Comparison of ENCODE assay signal across 14 cellular contexts in genomic region chr3:129211345-129211744, GRCh38. TPM values are rescaled to one million over a fixed set of nuclear protein-coding genes. Genes with fewer than 3 reads are reported as not detected.
DNase-seq lines count a peak whose midpoint lies in the region; ATAC-seq and TF ChIP-seq lines count a peak whose summit lies in the region.
"Had no signal": no experiment of that assay in that cellular context is flagged by ENCODE, and none has a peak within 500 bp of the region (broad histone marks: within the 10 kb centered on the region; RNA-seq: fewer than 3 reads in every experiment).

No MANE protein-coding gene starts in this region.

- CTCF ChIA-PET in MCF 10A (lab: Yijun Ruan, JAX): interaction anchor here (1.0 to 1.9 kb wide), 2 partner anchors 26 to 35 kb away, joined by 4 to 8 read pairs; no protein-coding TSS in a partner anchor

- H3K27ac ChIP-seq in breast epithelium (peak overlapping the region in 1 of 2 donors; percentile 25), parathyroid adenoma (no peak overlapping the region)

- no peaks in the 10 kb centered on the region for H3K9me3 ChIP-seq in breast epithelium
- no peaks in the 10 kb centered on the region for H3K9me3 ChIP-seq in parathyroid adenoma (ENCODE audit: control insufficient read depth, low read length)

- intact Hi-C loops in MCF 10A (cut with micrococcal nuclease) (loop anchor here (1.0 kb wide), 1 partner anchor 27 kb away; no protein-coding TSS in a partner anchor), breast epithelium (cut with DNase I; ENCODE audit: low total_unique reads) (no loop called here)

- POLR2A ChIA-PET in MCF 10A (lab: Yijun Ruan, JAX): interaction anchor here (0.8 to 4.0 kb wide), 16 partner anchors 10 to 105 kb away, joined by 3 to 65 read pairs (median 7); partner anchors contain the start of genes CNBP and COPG1

- H3K4me2 ChIP-seq in parathyroid adenoma (ENCODE audit: low read length): no peak overlapping the region

- no peak overlapping the region for H3K9ac ChIP-seq in parathyroid adenoma

- TF ChIP-seq CTCF in MCF 10A (IDR thresholded peaks at IDR 0.05; ENCODE audit: unreplicated experiment) (no peak), breast epithelium (IDR thresholded peaks at IDR 0.05) (no peak), parathyroid adenoma (IDR thresholded peaks at IDR 0.05) (no peak)

- H3K36me3 ChIP-seq in breast epithelium (no peaks in the 10 kb centered on the region), parathyroid adenoma (ENCODE audit: control insufficient read depth, insufficient read depth, low read length) (no peaks in the 10 kb centered on the region)

- peak overlapping the region; percentile 12 for H3K4me3 Mint-ChIP-seq in MCF 10A (ENCODE audit: unreplicated experiment)
- H3K4me3 Mint-ChIP-seq: activated CD4-positive, alpha-beta T cell treated with anti-CD3 and anti-CD28 coated beads, Interleukin-2, amount 10 ng/mL, durations not matched to agents 24 days and 14 days; activated naive CD8-positive, alpha-beta T cell treated with anti-CD3 and anti-CD28 coated beads, Interleukin-2, amount 50 U/mL, for 24 hours; activated T-cell treated with anti-CD3 and anti-CD28 coated beads, Interleukin-2, amount 50 U/mL, for 4 hours had no signal

- H3K27me3 Mint-ChIP-seq in MCF 10A (ENCODE audit: insufficient read depth, unreplicated experiment): no peaks in the 10 kb centered on the region

- H3K4me1 ChIP-seq in breast epithelium (peaks cover 0 to 6% of the 10 kb centered on the region in 2 donors), parathyroid adenoma (no peaks in the 10 kb centered on the region)

- no peaks in the 10 kb centered on the region for H3K79me2 ChIP-seq in parathyroid adenoma

- ATAC-seq in GM19324 (IDR thresholded peaks at IDR 0.05; ENCODE audit: low FRiP score, unreplicated experiment): no peak
- ATAC-seq: activated naive CD8-positive, alpha-beta T cell treated with anti-CD3 and anti-CD28 coated beads, Interleukin-2, amount 50 U/mL, for 24 hours; activated T-cell treated with anti-CD3 and anti-CD28 coated beads, Interleukin-2, amount 50 U/mL, for 4 hours had no signal

- DNase-seq in MCF 10A (ENCODE audit: unreplicated experiment): no peak
- DNase-seq in breast epithelium (ENCODE audit: low spot score in 2 of 2): no peak
- peak; percentile 85 for DNase-seq in fibroblast of gingiva (ENCODE audit: low read depth)
- no peak for DNase-seq in stimulated activated CD4-positive, alpha-beta T cell treated with anti-CD3 and anti-CD28 coated beads, Interleukin-1b, Interleukin-23, amount 100 ng/mL, for 48 hours
- DNase-seq in SK-N-DZ (ENCODE audit: low spot score): no peak
- no peak for DNase-seq in activated effector memory CD4-positive, alpha-beta T cell treated with anti-CD3 and anti-CD28 coated beads, Interleukin-2, amount 50 U/mL, for 16 hours
- DNase-seq: activated CD4-positive, alpha-beta T cell treated with anti-CD3 and anti-CD28 coated beads, Interleukin-2, amount 10 ng/mL, durations not matched to agents 24 days and 14 days; activated naive CD8-positive, alpha-beta T cell treated with anti-CD3 and anti-CD28 coated beads, Interleukin-2, amount 50 U/mL, for 24 hours; activated T-cell treated with anti-CD3 and anti-CD28 coated beads, Interleukin-2, amount 50 U/mL, for 4 hours; MM.1S; NCI-H2081 treated with DMSO at 0.1 percent for 48 hours; SIG-M5 had no signal

- H3K4me1 Mint-ChIP-seq in MCF 10A (ENCODE audit: insufficient read depth, unreplicated experiment): peaks cover 12% of the 10 kb centered on the region
- H3K4me1 Mint-ChIP-seq: activated naive CD8-positive, alpha-beta T cell treated with anti-CD3 and anti-CD28 coated beads, Interleukin-2, amount 50 U/mL, for 24 hours had no signal

- TF ChIP-seq POLR2A in breast epithelium (IDR thresholded peaks at IDR 0.05): no peak

- H3K9me3 Mint-ChIP-seq in MCF 10A (ENCODE audit: unreplicated experiment): no peaks in the 10 kb centered on the region
- H3K9me3 Mint-ChIP-seq: activated CD4-positive, alpha-beta T cell treated with anti-CD3 and anti-CD28 coated beads, Interleukin-2, amount 10 ng/mL, durations not matched to agents 24 days and 14 days; activated naive CD8-positive, alpha-beta T cell treated with anti-CD3 and anti-CD28 coated beads, Interleukin-2, amount 50 U/mL, for 24 hours; activated T-cell treated with anti-CD3 and anti-CD28 coated beads, Interleukin-2, amount 50 U/mL, for 4 hours had no signal

- H2AFZ ChIP-seq in parathyroid adenoma: peak overlapping the region; percentile 54

- no TSS peak for BruUV-seq in MCF 10A (replicated peaks; lab: Mats Ljungman, UMichigan)

- peaks cover 5% of the 10 kb centered on the region for H3K36me3 Mint-ChIP-seq in MCF 10A (ENCODE audit: insufficient read depth, unreplicated experiment)

- no peaks in the 10 kb centered on the region for H3K27me3 ChIP-seq in breast epithelium
- no peaks in the 10 kb centered on the region for H3K27me3 ChIP-seq in parathyroid adenoma (ENCODE audit: control insufficient read depth, insufficient read depth, low read length)

- H3K4me3 ChIP-seq in breast epithelium (no peak overlapping the region), parathyroid adenoma (ENCODE audit: low read depth, low read length) (no peak overlapping the region)

- H3K27ac Mint-ChIP-seq in MCF 10A (ENCODE audit: low read depth, unreplicated experiment): peak overlapping the region; percentile 63
- H3K27ac Mint-ChIP-seq: activated CD4-positive, alpha-beta T cell treated with anti-CD3 and anti-CD28 coated beads, Interleukin-2, amount 10 ng/mL, durations not matched to agents 24 days and 14 days; activated naive CD8-positive, alpha-beta T cell treated with anti-CD3 and anti-CD28 coated beads, Interleukin-2, amount 50 U/mL, for 24 hours had no signal

RNA-seq across cellular contexts. Expression of gene CNBP, which starts 27.6 kb away (rescaled TPM):
- total RNA-seq in MCF 10A (2022) (519 and 557 TPM in 2 replicates), breast epithelium (100 to 1,000 TPM; 384 to 521 (median 495) TPM)
- polyA plus RNA-seq in SK-N-DZ (2014; cell fraction: cytosol; rRNA removed): 560 and 563 TPM in 2 replicates
- polyA plus RNA-seq in SK-N-DZ (2014; cell fraction: nucleus; rRNA removed): 310 and 358 TPM in 2 replicates

RNA-seq across cellular contexts. Expression of gene COPG1, which starts 38.1 kb away (rescaled TPM):
- total RNA-seq in MCF 10A (2022): 225 and 298 TPM in 2 replicates
- total RNA-seq in breast epithelium: 100 to 1,000 TPM in 2 of 3 donors, 10 to 100 TPM in 1; 82.6 to 121 (median 102) TPM
- polyA plus RNA-seq in SK-N-DZ (2014; cell fraction: cytosol; rRNA removed): 82.5 and 83.5 TPM in 2 replicates
- polyA plus RNA-seq in SK-N-DZ (2014; cell fraction: nucleus; rRNA removed): 72.4 and 88.3 TPM in 2 replicates

RNA-seq across cellular contexts. Expression of gene ISY1, which starts 50.5 kb away (rescaled TPM):
- 52.5 and 57.8 TPM in 2 replicates for total RNA-seq in MCF 10A (2022)
- 10 to 100 TPM; 21.4 to 27.9 (median 21.7) TPM for total RNA-seq in breast epithelium
- 53.0 TPM in 2 replicates for polyA plus RNA-seq in SK-N-DZ (2014; cell fraction: cytosol; rRNA removed)
- 11.4 and 19.1 TPM in 2 replicates for polyA plus RNA-seq in SK-N-DZ (2014; cell fraction: nucleus; rRNA removed)
